In the genomic region with DNA sequence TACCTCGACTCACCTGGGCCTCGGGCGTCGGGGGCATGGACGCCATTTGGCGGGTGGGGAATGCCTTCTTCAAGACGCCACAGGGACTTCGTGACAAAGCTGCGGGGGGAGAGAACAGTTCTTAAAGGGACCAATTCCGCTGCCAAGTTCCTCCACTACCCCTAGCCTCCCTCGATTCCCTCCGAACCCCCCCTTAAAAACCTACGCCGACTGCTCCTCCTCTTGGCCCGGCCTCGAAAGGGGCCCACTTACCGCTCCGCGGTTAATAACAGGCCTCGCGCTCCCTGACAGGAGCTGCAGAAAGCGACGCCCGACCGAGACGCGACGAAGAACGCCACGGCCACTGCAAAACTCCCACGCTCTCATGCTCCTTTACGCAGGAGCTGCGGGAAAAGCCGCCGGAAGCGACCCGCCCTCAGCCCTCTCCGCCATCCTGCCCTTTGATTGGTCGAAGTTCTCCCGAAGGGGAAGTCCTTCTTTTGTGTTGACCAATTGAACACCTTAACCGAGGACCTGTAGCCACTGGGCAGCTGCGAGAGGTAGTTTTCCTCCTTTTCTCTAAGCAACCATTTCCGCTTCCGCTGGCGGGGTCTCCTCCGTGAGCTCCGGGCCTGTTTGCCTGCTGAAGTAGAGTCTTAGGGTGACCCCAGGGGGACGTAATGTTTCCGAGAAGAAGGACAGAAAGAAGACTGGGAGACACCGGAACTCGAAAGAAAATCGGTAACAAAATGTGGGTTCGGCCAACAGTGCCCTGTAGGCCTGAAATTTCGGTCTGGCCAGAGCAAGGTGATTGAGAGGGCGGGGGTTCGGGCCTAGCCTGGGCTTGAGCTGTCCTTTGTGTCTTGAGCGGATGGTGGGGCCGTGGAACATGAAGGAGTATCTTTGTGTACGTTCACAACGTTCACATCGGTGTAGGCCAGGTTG, we compare ENCODE assay signal across 8 cellular contexts. TPM values are rescaled to one million over a fixed set of nuclear protein-coding genes. Genes with fewer than 3 reads are reported as not detected.
A peak's percentile ranks its signal among the peaks of the same experiment; 100 is the strongest.
DNase-seq lines count a peak whose midpoint lies in the region; ATAC-seq and TF ChIP-seq lines count a peak whose summit lies in the region.

Gene NAA60 (plus strand): TSS at position 573 of the 924 bp plus-strand sequence. CDS start 32,548 bp downstream, outside the sequence.
Gene ZNF597 (minus strand): TSS at position 397 of the 924 bp plus-strand sequence. CDS start 351 bp downstream, at position 46.

- peaks cover 7 to 9% of the 10 kb centered on the region in 2 experiments for H3K9me3 ChIP-seq in CD4-positive, CD25-positive, alpha-beta regulatory T cell (ENCODE audit: control insufficient read depth in 2 of 2, low read length in 2 of 2)
- H3K9me3 ChIP-seq in esophagus muscularis mucosa (peaks cover 0 to 24% (median 4%) of the 10 kb centered on the region in 4 donors), muscle layer of colon (ENCODE audit: low read length) (no peaks in the 10 kb centered on the region)

- WGBS in esophagus muscularis mucosa: 38% methylated on average over 56 of the region's 61 CpGs

- peaks cover 23% of the 10 kb centered on the region for H3K36me3 Mint-ChIP-seq in CD4-positive, CD25-positive, alpha-beta regulatory T cell

- peak within 1 kb of the TSS; percentile 40 for H3K9ac ChIP-seq in muscle layer of colon (ENCODE audit: low read length)

- peak within 1 kb of the TSS; percentile 93 to 100 (median 99) for H3K4me3 Mint-ChIP-seq in CD4-positive, CD25-positive, alpha-beta regulatory T cell

- H3K27me3 Mint-ChIP-seq in CD4-positive, CD25-positive, alpha-beta regulatory T cell: no peaks in the 10 kb centered on the region

- peaks cover 11% of the 10 kb centered on the region for H3K4me1 ChIP-seq in CD4-positive, CD25-positive, alpha-beta regulatory T cell (ENCODE audit: control insufficient read depth, insufficient read depth, low read length, poor library complexity, severe bottlenecking)
- peaks cover 6 to 19% (median 15%) of the 10 kb centered on the region in 4 donors for H3K4me1 ChIP-seq in esophagus muscularis mucosa
- peaks cover 9% of the 10 kb centered on the region for H3K4me1 ChIP-seq in muscle layer of colon (ENCODE audit: insufficient read depth, low read length)

- intact Hi-C loops in esophagus muscularis mucosa (cut with DNase I): loop anchor here (5.0 kb wide), 1 partner anchor 41 kb away; the partner anchor contains the start of genes ZNF174 and ZSCAN32

- peaks cover 12 to 40% (median 22%) of the 10 kb centered on the region in 4 donors for H3K4me1 Mint-ChIP-seq in CD4-positive, CD25-positive, alpha-beta regulatory T cell

- no peak for TF ChIP-seq CTCF in esophagus muscularis mucosa (IDR thresholded peaks at IDR 0.05)

- no peak for TF ChIP-seq POLR2A in esophagus muscularis mucosa (IDR thresholded peaks at IDR 0.05; ENCODE audit: low read depth)

- H3K27me3 ChIP-seq in CD4-positive, CD25-positive, alpha-beta regulatory T cell (ENCODE audit: control insufficient read depth, insufficient read depth, low read length): no peaks in the 10 kb centered on the region
- H3K27me3 ChIP-seq in esophagus muscularis mucosa: no peaks in the 10 kb centered on the region
- H3K27me3 ChIP-seq in muscle layer of colon (ENCODE audit: control insufficient read depth in 1 of 2, insufficient read depth in 2 of 2, low read length in 2 of 2): no peaks in the 10 kb centered on the region

- peaks cover 26% of the 10 kb centered on the region for H3K36me3 ChIP-seq in CD4-positive, CD25-positive, alpha-beta regulatory T cell (ENCODE audit: control insufficient read depth, insufficient read depth, low read length)
- H3K36me3 ChIP-seq in esophagus muscularis mucosa: peaks cover 4 to 28% (median 13%) of the 10 kb centered on the region in 4 donors
- H3K36me3 ChIP-seq in muscle layer of colon (ENCODE audit: insufficient read depth, low read length): peaks cover 4% of the 10 kb centered on the region

- H3K9me3 Mint-ChIP-seq in CD4-positive, CD25-positive, alpha-beta regulatory T cell: peaks cover 0 to 14% (median 5%) of the 10 kb centered on the region in 7 donors

- peak within 1 kb of the TSS; percentile 77 for H3K4me3 ChIP-seq in CD4-positive, CD25-positive, alpha-beta regulatory T cell (ENCODE audit: low read depth, low read length)
- H3K4me3 ChIP-seq in esophagus muscularis mucosa: peak within 1 kb of the TSS; percentile 56 to 64 (median 60)
- H3K4me3 ChIP-seq in muscle layer of colon (ENCODE audit: low read depth in 1 of 2, low read length in 2 of 2): peak within 1 kb of the TSS; percentile 64 to 77

- ATAC-seq in CD4-positive, CD25-positive, alpha-beta regulatory T cell (ENCODE audit: low read depth in 2 of 2): peak; percentile 96 to 97
- ATAC-seq in GM19455 (IDR thresholded peaks at IDR 0.05; ENCODE audit: unreplicated experiment): peak; percentile 81

- no peak for TF ChIP-seq EP300 in esophagus muscularis mucosa (IDR thresholded peaks at IDR 0.05)

- peak; percentile 76 to 90 (median 79) for DNase-seq in CD4-positive, CD25-positive, alpha-beta regulatory T cell
- DNase-seq in HT-29 (ENCODE audit: low spot score) (peak; percentile 69), OCI-M1 (lab: John Stamatoyannopoulos, UW) (peak; percentile 95), esophagus muscularis mucosa (ENCODE audit: extremely low spot score) (peak; percentile 93)
- DNase-seq in activated T-cell treated with anti-CD3 and anti-CD28 coated beads, Interleukin-2, amount 50 U/mL, for 48 hours: peak; percentile 78 to 85
- peak; percentile 43 for DNase-seq in stimulated activated CD8-positive, alpha-beta memory T cell treated with anti-CD3 and anti-CD28 coated beads, Interleukin-7, amount 100 ng/mL, for 24 hours (ENCODE audit: low read depth)

- peak within 1 kb of the TSS; percentile 94 to 98 (median 97) for H3K27ac Mint-ChIP-seq in CD4-positive, CD25-positive, alpha-beta regulatory T cell

- H3K27ac ChIP-seq in CD4-positive, CD25-positive, alpha-beta regulatory T cell (ENCODE audit: insufficient read depth, low read length, poor library complexity, severe bottlenecking): peak within 1 kb of the TSS; percentile 84
- H3K27ac ChIP-seq in esophagus muscularis mucosa (replicated peaks in 1 of 4) (peak within 1 kb of the TSS; percentile 63 to 78 (median 74)), muscle layer of colon (ENCODE audit: low read depth, low read length) (peak within 1 kb of the TSS; percentile 55)

RNA-seq across cellular contexts. Expression of gene NAA60, which starts in this region (rescaled TPM):
- 48.9 TPM for total RNA-seq in CD4-positive, CD25-positive, alpha-beta regulatory T cell
- polyA plus RNA-seq in CD4-positive, CD25-positive, alpha-beta regulatory T cell: 10 to 100 TPM; 38.8 to 50.0 (median 43.8) TPM
- total RNA-seq in HT-29 (2014; rRNA removed; shearing (Covaris generic)): 19.4 and 20.3 TPM in 2 replicates
- 10 to 100 TPM; 28.0 to 59.8 (median 47.8) TPM for total RNA-seq in esophagus muscularis mucosa

RNA-seq across cellular contexts. Expression of gene ZNF597, which starts in this region (rescaled TPM):
- total RNA-seq in CD4-positive, CD25-positive, alpha-beta regulatory T cell: 4.7 TPM
- 1 to 10 TPM; 1.5 to 2.3 (median 1.9) TPM for polyA plus RNA-seq in CD4-positive, CD25-positive, alpha-beta regulatory T cell
- 0.76 and 1.2 TPM in 2 replicates for total RNA-seq in HT-29 (2014; rRNA removed; shearing (Covaris generic))
- total RNA-seq in esophagus muscularis mucosa: 1 to 10 TPM; 1.5 to 2.2 (median 1.8) TPM

Comparison
In these comparisons a context has a peak if more than half of its experiments do, and no peak if none do; other contexts are left out.
1. Peak in every context shown above with its lines: DNase-seq, ATAC-seq, H3K4me3 ChIP-seq and H3K27ac ChIP-seq.
2. DNase-seq: peak in every context shown above with its lines; median percentile 95 in OCI-M1; 93 in esophagus muscularis mucosa; 82 in activated T-cell treated with anti-CD3 and anti-CD28 coated beads, Interleukin-2, amount 50 U/mL, for 48 hours; 79 in CD4-positive, CD25-positive, alpha-beta regulatory T cell; 69 in HT-29; 43 in stimulated activated CD8-positive, alpha-beta memory T cell treated with anti-CD3 and anti-CD28 coated beads, Interleukin-7, amount 100 ng/mL, for 24 hours.